23 cellular contexts compared by ENCODE assay signal in genomic region chr20:57177636-57178280, GRCh38.
"Had no signal": no experiment of that assay in that cellular context is flagged by ENCODE, and none has a peak within 500 bp of the region (broad histone marks: within the 10 kb centered on the region; RNA-seq: fewer than 3 reads in every experiment).

No MANE protein-coding gene starts in this region.

- H3K27me3 ChIP-seq: pancreas, right lobe of liver, tibial nerve had no signal

- H3K36me3 ChIP-seq: lower lobe of right lung, neutrophil, pancreas, right lobe of liver, thoracic aorta had no signal

- H3K9me3 ChIP-seq: lower lobe of right lung, neutrophil, pancreas, right lobe of liver, thoracic aorta, tibial nerve had no signal

- DNase-seq: dermis blood vessel endothelial cell; effector memory CD8-positive, alpha-beta T cell; hypothalamus; immature natural killer cell; islet precursor cell; kidney glomerular epithelial cell; left colon; left ventricle myocardium superior; lower lobe of right lung; natural killer cell; pancreas; retina; right lobe of liver; stimulated activated CD4-positive, alpha-beta T cell treated with anti-CD3 and anti-CD28 coated beads, Interleukin-12 subunit alpha, Interleukin-12 subunit beta, amount 100 ng/mL, for 4 hours; stimulated activated CD4-positive, alpha-beta T cell treated with anti-CD3 and anti-CD28 coated beads, Interleukin-2, amount 100 ng/mL, for 24 hours; stimulated activated CD4-positive, alpha-beta T cell treated with anti-CD3 and anti-CD28 coated beads, Interleukin-4, amount 100 ng/mL, for 24 hours had no signal

- H3K4me2 ChIP-seq: smooth muscle cell had no signal

- H3K4me3 ChIP-seq: coronary artery, lower lobe of right lung, pancreas, right lobe of liver, smooth muscle cell, thoracic aorta, tibial nerve had no signal

- H3K4me1 ChIP-seq: lower lobe of right lung, pancreas, right lobe of liver had no signal

- H3K4me3 Mint-ChIP-seq: effector memory CD8-positive, alpha-beta T cell; immature natural killer cell; natural killer cell; stimulated activated effector memory CD8-positive, alpha-beta T cell treated with anti-CD3 and anti-CD28 coated beads, Interleukin-12 subunit alpha, Interleukin-12 subunit beta, amount 100 ng/mL, for 72 hours; stimulated activated naive CD8-positive, alpha-beta T cell treated with anti-CD3 and anti-CD28 coated beads, Interleukin-15, Interleukin-2, amounts not matched to agents 100 ng/mL and 50 ng/mL, for 24 hours had no signal

- H3K36me3 Mint-ChIP-seq: immature natural killer cell; natural killer cell; stimulated activated effector memory CD8-positive, alpha-beta T cell treated with anti-CD3 and anti-CD28 coated beads, Interleukin-12 subunit alpha, Interleukin-12 subunit beta, amount 100 ng/mL, for 72 hours had no signal

- H3K27ac ChIP-seq: coronary artery, lower lobe of right lung, neutrophil, pancreas, right lobe of liver, thoracic aorta had no signal

- H3K9me3 Mint-ChIP-seq: effector memory CD8-positive, alpha-beta T cell; immature natural killer cell; natural killer cell; stimulated activated naive CD8-positive, alpha-beta T cell treated with anti-CD3 and anti-CD28 coated beads, Interleukin-15, Interleukin-2, amounts not matched to agents 100 ng/mL and 50 ng/mL, for 24 hours had no signal

- H3K27ac Mint-ChIP-seq: effector memory CD8-positive, alpha-beta T cell; immature natural killer cell; natural killer cell; stimulated activated effector memory CD8-positive, alpha-beta T cell treated with anti-CD3 and anti-CD28 coated beads, Interleukin-12 subunit alpha, Interleukin-12 subunit beta, amount 100 ng/mL, for 72 hours; stimulated activated naive CD8-positive, alpha-beta T cell treated with anti-CD3 and anti-CD28 coated beads, Interleukin-15, Interleukin-2, amounts not matched to agents 100 ng/mL and 50 ng/mL, for 24 hours had no signal

- H3K4me1 Mint-ChIP-seq: immature natural killer cell, natural killer cell had no signal

- ATAC-seq: effector memory CD8-positive, alpha-beta T cell; left colon; left ventricle myocardium superior; lower lobe of right lung; natural killer cell; pancreas; right lobe of liver; stimulated activated effector memory CD8-positive, alpha-beta T cell treated with anti-CD3 and anti-CD28 coated beads, Interleukin-12 subunit alpha, Interleukin-12 subunit beta, amount 100 ng/mL, for 72 hours had no signal
